ENCODE assay signal across 22 cellular contexts in the genomic region with DNA sequence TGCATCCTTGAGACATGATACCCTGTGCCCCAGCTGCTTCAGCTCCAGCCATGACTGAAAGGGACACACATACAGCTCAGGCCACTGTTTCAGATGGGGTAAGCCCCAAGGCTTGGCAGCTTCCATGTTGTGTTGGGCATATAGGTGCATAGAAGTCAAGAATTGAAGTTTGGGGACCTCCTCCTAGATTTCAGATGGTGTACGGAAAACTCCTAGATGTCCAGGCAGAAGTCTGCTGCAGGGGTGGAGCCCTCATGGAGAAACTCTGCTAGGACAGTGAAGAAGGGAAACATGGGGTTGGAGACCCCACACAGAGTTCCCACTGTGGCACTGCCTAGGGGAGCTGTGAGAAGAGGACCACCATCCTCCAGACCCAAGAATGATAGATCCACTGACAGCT.
DNase-seq lines count a peak whose midpoint lies in the region; ATAC-seq, FAIRE-seq and TF ChIP-seq lines count a peak whose summit lies in the region.
"Had no signal": no experiment of that assay in that cellular context is flagged by ENCODE, and none has a peak within 500 bp of the region (broad histone marks: within the 10 kb centered on the region; RNA-seq: fewer than 3 reads in every experiment).

No MANE protein-coding gene starts in this region.

- H3K9ac ChIP-seq in K562 (ENCODE audit: insufficient read depth in 1 of 2, low read depth in 2 of 2, low read length in 2 of 2) (no peak overlapping the region), mesendoderm (ENCODE audit: low read length) (no peak overlapping the region)
- H3K9ac ChIP-seq: BLaER1 treated with 17β-estradiol and CSF1 and Interleukin-3, amounts not matched to agents 10 nM and 100 nM had no signal

- TF ChIP-seq POLR2A in K562 (conservative IDR thresholded peaks at IDR 0.05) = no peak

- no peaks in the 10 kb centered on the region for H3K79me1 ChIP-seq in mesendoderm (ENCODE audit: low read length)

- ATAC-seq in K562 = no peak
- ATAC-seq in activated CD4-positive, alpha-beta T cell treated with anti-CD3 and anti-CD28 coated beads for 36 hours = no peak
- ATAC-seq in GM18907 (IDR thresholded peaks at IDR 0.05; ENCODE audit: unreplicated experiment) = no peak
- ATAC-seq: A549; CD8-positive, alpha-beta T cell had no signal

- POLR2A ChIA-PET in K562 (lab: Yijun Ruan, JAX) = no interaction called here
- POLR2A ChIA-PET in activated CD4-positive, alpha-beta T cell treated with anti-CD3 and anti-CD28 coated beads for 36 hours (lab: Charles Lee) = no interaction called here

- TF ChIP-seq CTCF in K562 (IDR thresholded peaks at IDR 0.05 in 2 of 3, conservative IDR thresholded peaks at IDR 0.05 in 1 of 3; ENCODE audit: insufficient read depth in 2 of 3, low read depth in 1 of 3, low read length in 3 of 3) = no peak

- no TSS peak for BruUV-seq in K562 (replicated peaks; lab: Mats Ljungman, UMichigan)

- H2BK120ac ChIP-seq in mesendoderm (ENCODE audit: low read depth, low read length) = no peak overlapping the region

- no peak overlapping the region for H3K56ac ChIP-seq in mesendoderm (ENCODE audit: low read length)

- H3K23ac ChIP-seq in mesendoderm (ENCODE audit: low read length) = no peak overlapping the region

- no peak overlapping the region for H2AFZ ChIP-seq in K562 (ENCODE audit: low read depth, low read length)

- H3K4me1 Mint-ChIP-seq in activated CD4-positive, alpha-beta T cell treated with anti-CD3 and anti-CD28 coated beads for 36 hours = no peaks in the 10 kb centered on the region
- H3K4me1 Mint-ChIP-seq: B cell had no signal

- in situ Hi-C loops in K562 (cut with MboI) = no loop called here

- no peak overlapping the region for H4K5ac ChIP-seq in mesendoderm (ENCODE audit: low read length)

- TF ChIP-seq EP300 in K562 (IDR thresholded peaks at IDR 0.05; ENCODE audit: low read length) = no peak

- no peak overlapping the region for H3K4me2 ChIP-seq in K562 (ENCODE audit: insufficient read depth, low read length)
- H3K4me2 ChIP-seq in mesendoderm (ENCODE audit: low read length) = no peak overlapping the region
- H3K4me2 ChIP-seq: A549; BLaER1 treated with 17β-estradiol and CSF1 and Interleukin-3, amounts not matched to agents 10 nM and 100 nM had no signal

- peaks cover 17% of the 10 kb centered on the region for H3K9me3 Mint-ChIP-seq in activated CD4-positive, alpha-beta T cell treated with anti-CD3 and anti-CD28 coated beads for 36 hours (ENCODE audit: low read depth)

- WGBS in K562 (ENCODE audit: insufficient coverage, low coverage, missing lambda C conversion rate) = 0% methylated on average over 1 of the region's 1 CpG
- WGBS in mesendoderm (ENCODE audit: extremely low coverage, insufficient coverage, low lambda C conversion rate) = no CpG with 5 or more reads among the region's 1 CpG

- H2AK5ac ChIP-seq in mesendoderm (ENCODE audit: low read length) = no peak overlapping the region

- H3K27ac ChIP-seq in K562 (ENCODE audit: extremely low read depth, low read depth, low read length) (no peak overlapping the region), mesendoderm (ENCODE audit: low read depth, low read length) (no peak overlapping the region)
- H3K27ac ChIP-seq: 22Rv1; A549; BLaER1 treated with 17β-estradiol and CSF1 and Interleukin-3, amounts not matched to agents 10 nM and 100 nM; C4-2B had no signal

- H3K4me3 ChIP-seq in K562 (no peak overlapping the region), mesendoderm (ENCODE audit: low read length) (no peak overlapping the region)
- H3K4me3 ChIP-seq: A549; BLaER1 treated with 17β-estradiol and CSF1 and Interleukin-3, amounts not matched to agents 10 nM and 100 nM had no signal

- H3K4me1 ChIP-seq in K562 (replicated peaks in 1 of 2; ENCODE audit: control insufficient read depth in 2 of 2, insufficient read depth in 2 of 2, low read length in 2 of 2) (no peaks in the 10 kb centered on the region), mesendoderm (ENCODE audit: control insufficient read depth, low read depth, low read length) (no peaks in the 10 kb centered on the region)
- H3K4me1 ChIP-seq: A549; BLaER1 treated with 17β-estradiol and CSF1 and Interleukin-3, amounts not matched to agents 10 nM and 100 nM; Caco-2 had no signal

- H2BK5ac ChIP-seq in mesendoderm (ENCODE audit: low read length) = no peak overlapping the region

- intact Hi-C loops in K562 (cut with micrococcal nuclease) = no loop called here
- intact Hi-C loops in activated CD4-positive, alpha-beta T cell treated with anti-CD3 and anti-CD28 coated beads for 36 hours (cut with DNase I, micrococcal nuclease) = no loop called here

- H3K9me3 ChIP-seq in K562 (replicated peaks; ENCODE audit: control insufficient read depth, insufficient read depth, low read depth, low read length) = no peaks in the 10 kb centered on the region
- H3K9me3 ChIP-seq: A549 had no signal

- TF ChIP-seq RAD21 in K562 (CRISPR knock-in tag; conservative IDR thresholded peaks at IDR 0.05 in 1 of 2, IDR thresholded peaks at IDR 0.05 in 1 of 2) = no peak

- H3K27me3 ChIP-seq in K562 (ENCODE audit: control insufficient read depth in 2 of 2, insufficient read depth in 2 of 2, low read length in 2 of 2) = no peaks in the 10 kb centered on the region
- H3K27me3 ChIP-seq in mesendoderm (ENCODE audit: insufficient read depth, low read length, poor library complexity) = no peaks in the 10 kb centered on the region
- H3K27me3 ChIP-seq: BLaER1 treated with 17β-estradiol and CSF1 and Interleukin-3, amounts not matched to agents 10 nM and 100 nM had no signal

- DNase-seq in DMS53 (lab: John Stamatoyannopoulos, UW) (peak; percentile 4), DMS53 treated with DMSO at 0.1 percent for 48 hours (lab: John Stamatoyannopoulos, UW; ENCODE audit: unreplicated experiment) (no peak), K562 (ENCODE audit: extremely low read depth in 1 of 4, low spot score in 3 of 4) (no peak), mesendoderm (peak; percentile 3), NOMO-1 treated with dmso at 0.1 percent for 144 hours (lab: John Stamatoyannopoulos, UW; ENCODE audit: unreplicated experiment) (no peak)
- no peak for DNase-seq in activated CD4-positive, alpha-beta T cell treated with anti-CD3 and anti-CD28 coated beads for 36 hours
- DNase-seq: AML-193; Caco-2; Calu3; CD4-positive, alpha-beta T cell; CD8-positive, alpha-beta T cell; DMS79 treated with DMSO at 0.1 percent for 48 hours; GF-D8 had no signal

- H3K9me1 ChIP-seq in K562 (ENCODE audit: control insufficient read depth, insufficient read depth, low read length) = no peaks in the 10 kb centered on the region

- no peaks in the 10 kb centered on the region for H3K36me3 Mint-ChIP-seq in activated CD4-positive, alpha-beta T cell treated with anti-CD3 and anti-CD28 coated beads for 36 hours (ENCODE audit: low read depth)
- H3K36me3 Mint-ChIP-seq: CD8-positive, alpha-beta T cell had no signal

- CTCF ChIA-PET in K562 (lab: Yijun Ruan, JAX; ENCODE audit: low intra/inter-chr PET ratio) = no interaction called here
- CTCF ChIA-PET in activated CD4-positive, alpha-beta T cell treated with anti-CD3 and anti-CD28 coated beads for 36 hours (lab: Charles Lee) = no interaction called here

- H4K8ac ChIP-seq in mesendoderm (ENCODE audit: low read depth, low read length) = no peak overlapping the region

- no peaks in the 10 kb centered on the region for H3K27me3 Mint-ChIP-seq in activated CD4-positive, alpha-beta T cell treated with anti-CD3 and anti-CD28 coated beads for 36 hours
- H3K27me3 Mint-ChIP-seq: B cell; CD4-positive, alpha-beta T cell had no signal

- no peak overlapping the region for H3K4me3 Mint-ChIP-seq in activated CD4-positive, alpha-beta T cell treated with anti-CD3 and anti-CD28 coated beads for 36 hours
- H3K4me3 Mint-ChIP-seq: B cell; CD4-positive, alpha-beta T cell; CD8-positive, alpha-beta T cell had no signal

- no peaks in the 10 kb centered on the region for H4K20me1 ChIP-seq in K562 (replicated peaks; ENCODE audit: control insufficient read depth, insufficient read depth, low read length)
- H4K20me1 ChIP-seq: BLaER1 treated with 17β-estradiol and CSF1 and Interleukin-3, amounts not matched to agents 10 nM and 100 nM had no signal

- H2BK15ac ChIP-seq in mesendoderm (replicated peaks; ENCODE audit: low read depth) = no peak overlapping the region

- H3K79me2 ChIP-seq in K562 (ENCODE audit: control insufficient read depth, insufficient read depth, low read length) = no peaks in the 10 kb centered on the region
- no peaks in the 10 kb centered on the region for H3K79me2 ChIP-seq in mesendoderm (ENCODE audit: control insufficient read depth, insufficient read depth, low read length)

- FAIRE-seq in K562 (lab: Jason Lieb, UNC) = no peak
- FAIRE-seq: A549, D721Med, G401.6, GM12891 had no signal

- no peak overlapping the region for H3K18ac ChIP-seq in mesendoderm (ENCODE audit: low read length)

- H3K36me3 ChIP-seq in K562 (ENCODE audit: control insufficient read depth, insufficient read depth, low read length) (no peaks in the 10 kb centered on the region), mesendoderm (ENCODE audit: control insufficient read depth, insufficient read depth, low read length) (no peaks in the 10 kb centered on the region)
- H3K36me3 ChIP-seq: BLaER1 treated with 17β-estradiol and CSF1 and Interleukin-3, amounts not matched to agents 10 nM and 100 nM had no signal

- H3K4ac ChIP-seq in mesendoderm (ENCODE audit: low read depth, low read length) = no peak overlapping the region

- no peak overlapping the region for H3K27ac Mint-ChIP-seq in activated CD4-positive, alpha-beta T cell treated with anti-CD3 and anti-CD28 coated beads for 36 hours
- H3K27ac Mint-ChIP-seq: B cell; CD4-positive, alpha-beta T cell; CD8-positive, alpha-beta T cell had no signal

TF ChIP-seq in K562, 482 proteins besides CTCF, POLR2A, EP300 and RAD21 (continues in another document):
- TF ChIP-seq PYGO2 (tag; IDR thresholded peaks at IDR 0.05) (no peak), ZNF12 (CRISPR knock-in tag; IDR thresholded peaks at IDR 0.05) (no peak)

Comparison
In these comparisons a context has a peak if more than half of its experiments do, and no peak if none do; other contexts are left out.
1. DNase-seq: peak in DMS53 (single experiment) and mesendoderm (single experiment); none in DMS53 treated with DMSO at 0.1 percent for 48 hours (single experiment), K562 (0 of 4), NOMO-1 treated with dmso at 0.1 percent for 144 hours (single experiment) and activated CD4-positive, alpha-beta T cell treated with anti-CD3 and anti-CD28 coated beads for 36 hours (single experiment).